In the genomic region with DNA sequence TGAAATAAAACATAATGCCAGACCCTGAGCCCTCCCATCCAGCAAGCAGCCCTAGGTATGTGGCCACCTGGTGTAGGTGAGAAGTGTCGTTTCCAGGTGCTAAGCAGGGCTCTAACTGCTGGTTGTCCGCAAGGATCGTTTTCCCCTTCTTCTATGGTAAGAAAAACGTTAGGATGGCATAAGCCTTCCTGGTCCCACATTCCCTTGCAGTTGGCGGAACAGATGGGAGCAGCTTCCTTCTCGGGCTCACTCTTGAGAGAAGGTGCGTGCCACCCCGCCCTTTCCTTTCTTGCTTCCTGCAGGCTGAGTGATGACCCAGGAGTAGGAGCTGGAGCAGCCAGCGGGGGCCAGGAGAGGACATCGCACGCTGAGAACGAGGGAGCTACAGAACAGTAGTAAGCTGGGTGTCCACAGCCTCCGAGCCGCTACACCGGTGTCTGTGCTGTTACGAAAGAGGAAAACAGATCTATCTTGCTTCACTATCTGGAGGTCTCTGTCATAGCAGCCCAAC, we compare ENCODE assay signal across 1 cellular context.
A peak's percentile ranks its signal among the peaks of the same experiment; 100 is the strongest.
TF ChIP-seq lines count a peak whose summit lies in the region.

No MANE protein-coding gene starts in this region.

TF ChIP-seq in K562, 482 proteins besides CTCF, POLR2A, EP300 and RAD21 (continued from another document):
- TF ChIP-seq, protein P1, sequence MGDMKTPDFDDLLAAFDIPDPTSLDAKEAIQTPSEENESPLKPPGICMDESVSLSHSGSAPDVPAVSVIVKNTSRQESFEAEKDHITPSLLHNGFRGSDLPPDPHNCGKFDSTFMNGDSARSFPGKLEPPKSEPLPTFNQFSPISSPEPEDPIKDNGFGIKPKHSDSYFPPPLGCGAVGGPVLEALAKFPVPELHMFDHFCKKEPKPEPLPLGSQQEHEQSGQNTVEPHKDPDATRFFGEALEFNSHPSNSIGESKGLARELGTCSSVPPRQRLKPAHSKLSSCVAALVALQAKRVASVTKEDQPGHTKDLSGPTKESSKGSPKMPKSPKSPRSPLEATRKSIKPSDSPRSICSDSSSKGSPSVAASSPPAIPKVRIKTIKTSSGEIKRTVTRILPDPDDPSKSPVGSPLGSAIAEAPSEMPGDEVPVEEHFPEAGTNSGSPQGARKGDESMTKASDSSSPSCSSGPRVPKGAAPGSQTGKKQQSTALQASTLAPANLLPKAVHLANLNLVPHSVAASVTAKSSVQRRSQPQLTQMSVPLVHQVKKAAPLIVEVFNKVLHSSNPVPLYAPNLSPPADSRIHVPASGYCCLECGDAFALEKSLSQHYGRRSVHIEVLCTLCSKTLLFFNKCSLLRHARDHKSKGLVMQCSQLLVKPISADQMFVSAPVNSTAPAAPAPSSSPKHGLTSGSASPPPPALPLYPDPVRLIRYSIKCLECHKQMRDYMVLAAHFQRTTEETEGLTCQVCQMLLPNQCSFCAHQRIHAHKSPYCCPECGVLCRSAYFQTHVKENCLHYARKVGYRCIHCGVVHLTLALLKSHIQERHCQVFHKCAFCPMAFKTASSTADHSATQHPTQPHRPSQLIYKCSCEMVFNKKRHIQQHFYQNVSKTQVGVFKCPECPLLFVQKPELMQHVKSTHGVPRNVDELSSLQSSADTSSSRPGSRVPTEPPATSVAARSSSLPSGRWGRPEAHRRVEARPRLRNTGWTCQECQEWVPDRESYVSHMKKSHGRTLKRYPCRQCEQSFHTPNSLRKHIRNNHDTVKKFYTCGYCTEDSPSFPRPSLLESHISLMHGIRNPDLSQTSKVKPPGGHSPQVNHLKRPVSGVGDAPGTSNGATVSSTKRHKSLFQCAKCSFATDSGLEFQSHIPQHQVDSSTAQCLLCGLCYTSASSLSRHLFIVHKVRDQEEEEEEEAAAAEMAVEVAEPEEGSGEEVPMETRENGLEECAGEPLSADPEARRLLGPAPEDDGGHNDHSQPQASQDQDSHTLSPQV (IDR thresholded peaks at IDR 0.05), result 0 out of 2 replicates have a peak, but pooled peaks have one; percentile 58
- TF ChIP-seq CEBPG (CRISPR knock-in tag; IDR thresholded peaks at IDR 0.05), result no peak
- 0 out of 4 replicates have a peak, but pooled peaks of 1 of the 2 experiments have one; percentile 30 for TF ChIP-seq CEBPG (tag; conservative IDR thresholded peaks at IDR 0.05 in 1 of 2, IDR thresholded peaks at IDR 0.05 in 1 of 2)
- peak; percentile 79 for TF ChIP-seq CEBPB (tag; IDR thresholded peaks at IDR 0.05)
- TF ChIP-seq ZNF217 (CRISPR knock-in tag; IDR thresholded peaks at IDR 0.05), result no peak
- TF ChIP-seq, protein P2, sequence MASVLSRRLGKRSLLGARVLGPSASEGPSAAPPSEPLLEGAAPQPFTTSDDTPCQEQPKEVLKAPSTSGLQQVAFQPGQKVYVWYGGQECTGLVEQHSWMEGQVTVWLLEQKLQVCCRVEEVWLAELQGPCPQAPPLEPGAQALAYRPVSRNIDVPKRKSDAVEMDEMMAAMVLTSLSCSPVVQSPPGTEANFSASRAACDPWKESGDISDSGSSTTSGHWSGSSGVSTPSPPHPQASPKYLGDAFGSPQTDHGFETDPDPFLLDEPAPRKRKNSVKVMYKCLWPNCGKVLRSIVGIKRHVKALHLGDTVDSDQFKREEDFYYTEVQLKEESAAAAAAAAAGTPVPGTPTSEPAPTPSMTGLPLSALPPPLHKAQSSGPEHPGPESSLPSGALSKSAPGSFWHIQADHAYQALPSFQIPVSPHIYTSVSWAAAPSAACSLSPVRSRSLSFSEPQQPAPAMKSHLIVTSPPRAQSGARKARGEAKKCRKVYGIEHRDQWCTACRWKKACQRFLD (CRISPR knock-in tag; IDR thresholded peaks at IDR 0.05), result 0 out of 2 replicates have a peak, but pooled peaks have one; percentile 13
- no peak for TF ChIP-seq ZNF274 (IDR thresholded peaks at IDR 0.05; ENCODE audit: borderline replicate concordance, low read depth, low read length)
- TF ChIP-seq TEAD1 (CRISPR knock-in tag; IDR thresholded peaks at IDR 0.05), result 0 out of 4 replicates have a peak, but pooled peaks of 1 of the 2 experiments have one; percentile 40
- TF ChIP-seq, protein P3, sequence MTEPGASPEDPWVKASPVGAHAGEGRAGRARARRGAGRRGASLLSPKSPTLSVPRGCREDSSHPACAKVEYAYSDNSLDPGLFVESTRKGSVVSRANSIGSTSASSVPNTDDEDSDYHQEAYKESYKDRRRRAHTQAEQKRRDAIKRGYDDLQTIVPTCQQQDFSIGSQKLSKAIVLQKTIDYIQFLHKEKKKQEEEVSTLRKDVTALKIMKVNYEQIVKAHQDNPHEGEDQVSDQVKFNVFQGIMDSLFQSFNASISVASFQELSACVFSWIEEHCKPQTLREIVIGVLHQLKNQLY (CRISPR knock-in tag; conservative IDR thresholded peaks at IDR 0.05), result no peak
